ENCODE assay signal across 15 cellular contexts in the genomic region with DNA sequence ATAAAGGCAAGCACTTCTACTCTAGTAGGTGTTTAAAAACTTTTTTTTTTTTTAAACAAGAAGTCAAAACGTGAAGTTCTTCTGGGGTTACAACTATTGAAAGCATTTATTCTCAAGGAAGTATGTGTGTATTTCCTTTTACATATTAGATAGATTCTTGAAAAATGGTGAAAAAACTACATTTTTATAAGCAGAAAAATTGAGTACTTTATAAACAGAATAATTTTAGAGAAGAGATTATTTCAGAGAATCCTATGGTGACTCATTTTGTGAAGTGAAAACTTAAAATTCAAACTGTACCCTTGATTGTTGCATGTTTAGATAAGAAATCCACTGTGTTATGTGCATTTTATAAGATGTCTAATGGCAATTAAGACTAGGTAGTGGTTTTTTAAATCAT. TPM values are rescaled to one million over a fixed set of nuclear protein-coding genes. Genes with fewer than 3 reads are reported as not detected.
A peak's percentile ranks its signal among the peaks of the same experiment; 100 is the strongest.
DNase-seq lines count a peak whose midpoint lies in the region; ATAC-seq, FAIRE-seq and TF ChIP-seq lines count a peak whose summit lies in the region.
"Had no signal": no experiment of that assay in that cellular context is flagged by ENCODE, and none has a peak within 500 bp of the region (broad histone marks: within the 10 kb centered on the region; RNA-seq: fewer than 3 reads in every experiment).

No MANE protein-coding gene starts in this region.

- TF ChIP-seq POLR2A in HepG2 (IDR thresholded peaks at IDR 0.05; ENCODE audit: insufficient read depth in 1 of 2, low read depth in 2 of 2, low read length in 2 of 2) = no peak

- H3K4me1 Mint-ChIP-seq in nephron progenitor cell = no peaks in the 10 kb centered on the region
- H3K4me1 Mint-ChIP-seq in activated T-helper 17 cell treated with anti-CD3 and anti-CD28 coated beads, Interleukin-2, amount 50 U/mL, for 72 hours = peaks cover 21% of the 10 kb centered on the region

- H3K9me2 ChIP-seq in SK-N-SH = no peaks in the 10 kb centered on the region

- no peak for TF ChIP-seq CTCF in SK-N-SH (IDR thresholded peaks at IDR 0.05)
- TF ChIP-seq CTCF in VCaP (conservative IDR thresholded peaks at IDR 0.05) = no peak
- no peak for TF ChIP-seq CTCF in HepG2 (CRISPR knock-in tag; IDR thresholded peaks at IDR 0.05)
- no peak for TF ChIP-seq CTCF in nephron progenitor cell (IDR thresholded peaks at IDR 0.05)

- H3K27ac ChIP-seq in SK-N-SH (ENCODE audit: low read depth in 2 of 2, low read length in 1 of 2) (peak overlapping the region; percentile 72 to 92; a peak in 3 of 4 replicates), VCaP (peak overlapping the region; percentile 79), HepG2 (ENCODE audit: extremely low read length, insufficient read depth, low read length) (peak overlapping the region; percentile 78), thymus (ENCODE audit: low read depth) (no peak overlapping the region)
- H3K27ac ChIP-seq: 22Rv1 had no signal

- H3K4me1 ChIP-seq in SK-N-SH (ENCODE audit: control insufficient read depth in 1 of 2, insufficient read depth in 2 of 2, low read depth in 1 of 2, low read length in 1 of 2) = peaks cover 16 to 20% of the 10 kb centered on the region in 2 experiments; a peak in 3 of 4 replicates
- H3K4me1 ChIP-seq in HepG2 (ENCODE audit: insufficient read depth, low read length) = peaks cover 56% of the 10 kb centered on the region
- H3K4me1 ChIP-seq in thymus (ENCODE audit: control insufficient read depth, insufficient read depth, low read length) = peaks cover 19% of the 10 kb centered on the region

- H3K9ac ChIP-seq in SK-N-SH (peak overlapping the region; percentile 76; the same call in 1 of the 2 replicates), HepG2 (ENCODE audit: insufficient read depth, low read depth, low read length) (peak overlapping the region; percentile 94)

- CTCF ChIA-PET in SK-N-SH (lab: Yijun Ruan, JAX) = interaction anchor here (0.7 to 5.5 kb wide), 14 partner anchors 11 to 318 kb away, joined by 3 to 34 read pairs (median 4); no protein-coding TSS in a partner anchor
- CTCF ChIA-PET in HepG2 (lab: Yijun Ruan, JAX; ENCODE audit: low intra/inter-chr PET ratio, low total read pairs) = no interaction called here

- no peak for TF ChIP-seq RAD21 in SK-N-SH (IDR thresholded peaks at IDR 0.05; ENCODE audit: low read length)
- no peak for TF ChIP-seq RAD21 in HepG2 (CRISPR knock-in tag; IDR thresholded peaks at IDR 0.05)

- no peak for FAIRE-seq in HepG2 (lab: Jason Lieb, UNC)

- no peaks in the 10 kb centered on the region for H3K9me3 Mint-ChIP-seq in nephron progenitor cell
- no peaks in the 10 kb centered on the region for H3K9me3 Mint-ChIP-seq in activated T-helper 17 cell treated with anti-CD3 and anti-CD28 coated beads, Interleukin-2, amount 50 U/mL, for 72 hours
- H3K9me3 Mint-ChIP-seq: stimulated activated effector memory CD8-positive, alpha-beta T cell treated with anti-CD3 and anti-CD28 coated beads, Interleukin-12 subunit alpha, Interleukin-12 subunit beta, amount 100 ng/mL, for 72 hours had no signal

- no peak overlapping the region for H3K27ac Mint-ChIP-seq in nephron progenitor cell
- no peak overlapping the region for H3K27ac Mint-ChIP-seq in activated T-helper 17 cell treated with anti-CD3 and anti-CD28 coated beads, Interleukin-2, amount 50 U/mL, for 72 hours

- no TSS peak for BruUV-seq in HepG2 (replicated peaks; lab: Mats Ljungman, UMichigan)

- WGBS in SK-N-SH (ENCODE audit: low lambda C conversion rate) = 12% methylated on average over 1 of the region's 1 CpG
- 1% methylated on average over 1 of the region's 1 CpG for WGBS in HepG2 (ENCODE audit: low lambda C conversion rate)
- WGBS in thymus = 45% methylated on average over 1 of the region's 1 CpG

- ATAC-seq in SK-N-SH treated with all-trans-retinoic acid at 6 μM for 48 hours = no peak
- ATAC-seq in HepG2 = no peak
- ATAC-seq in activated T-helper 17 cell treated with anti-CD3 and anti-CD28 coated beads, Interleukin-2, amount 50 U/mL, for 72 hours (replicated peaks) = no peak
- ATAC-seq: activated CD8-positive, alpha-beta memory T cell treated with anti-CD3 and anti-CD28 coated beads, Interleukin-2, amount 10 ng/mL, durations not matched to agents 7 days and 5 days; left ventricle myocardium superior; stimulated activated effector memory CD8-positive, alpha-beta T cell treated with anti-CD3 and anti-CD28 coated beads, Interleukin-12 subunit alpha, Interleukin-12 subunit beta, amount 100 ng/mL, for 72 hours had no signal

- H3K79me2 ChIP-seq in SK-N-SH (ENCODE audit: insufficient read depth) (peaks cover 76% of the 10 kb centered on the region), HepG2 (ENCODE audit: insufficient read depth, low read length) (peaks cover 86% of the 10 kb centered on the region)

- TF ChIP-seq EP300 in SK-N-SH (IDR thresholded peaks at IDR 0.05; ENCODE audit: borderline replicate concordance in 1 of 2, low read depth in 1 of 2, low read length in 1 of 2) (no peak), HepG2 (IDR thresholded peaks at IDR 0.05; ENCODE audit: low read depth in 2 of 2, low read length in 2 of 2) (no peak), HepG2 (CRISPR knock-in tag; IDR thresholded peaks at IDR 0.05; ENCODE audit: borderline replicate concordance) (no peak)

- POLR2A ChIA-PET in SK-N-SH (lab: Yijun Ruan, JAX) = interaction anchor here (1.2 to 1.9 kb wide), 2 partner anchors 37 to 39 kb away, joined by 4 to 11 read pairs; no protein-coding TSS in a partner anchor
- POLR2A ChIA-PET in HepG2 (lab: Yijun Ruan, JAX) = interaction anchor here (0.8 to 3.4 kb wide), 15 partner anchors 9 to 80 kb away, joined by 3 to 18 read pairs (median 6); no protein-coding TSS in a partner anchor

- H3K36me3 ChIP-seq in SK-N-SH (replicated peaks in 1 of 2; ENCODE audit: control insufficient read depth in 1 of 2, insufficient read depth in 2 of 2, low read length in 1 of 2) (peaks cover 0 to 5% of the 10 kb centered on the region in 2 experiments), HepG2 (replicated peaks in 1 of 2; ENCODE audit: control insufficient read depth in 1 of 2, insufficient read depth in 2 of 2, low read length in 2 of 2) (peaks cover 3 to 36% of the 10 kb centered on the region in 2 experiments; a peak in 4 of 5 replicates), thymus (ENCODE audit: control insufficient read depth, insufficient read depth) (no peaks in the 10 kb centered on the region)
- H3K36me3 ChIP-seq: esophagus squamous epithelium had no signal

- peak overlapping the region; percentile 87 for H3K4me2 ChIP-seq in SK-N-SH
- H3K4me2 ChIP-seq in HepG2 (ENCODE audit: low read depth, low read length) = peak overlapping the region; percentile 95

- intact Hi-C loops in HepG2 (cut with micrococcal nuclease; ENCODE audit: unreplicated experiment) = loop anchor here (2.0 to 5.0 kb wide), 2 partner anchors 15 to 65 kb away; no protein-coding TSS in a partner anchor

- no peaks in the 10 kb centered on the region for H3K27me3 Mint-ChIP-seq in nephron progenitor cell (ENCODE audit: low read depth, poor library complexity)
- no peaks in the 10 kb centered on the region for H3K27me3 Mint-ChIP-seq in activated T-helper 17 cell treated with anti-CD3 and anti-CD28 coated beads, Interleukin-2, amount 50 U/mL, for 72 hours
- H3K27me3 Mint-ChIP-seq: activated CD8-positive, alpha-beta memory T cell treated with anti-CD3 and anti-CD28 coated beads, Interleukin-2, amount 10 ng/mL, durations not matched to agents 7 days and 5 days had no signal

- DNase-seq in SK-N-SH (no peak), HepG2 (ENCODE audit: low spot score) (no peak), nephron progenitor cell (no peak)
- no peak for DNase-seq in effector CD4-positive, alpha-beta T cell
- DNase-seq: activated CD8-positive, alpha-beta memory T cell treated with anti-CD3 and anti-CD28 coated beads, Interleukin-2, amount 10 ng/mL, durations not matched to agents 7 days and 5 days; amygdala; esophagus squamous epithelium; left ventricle myocardium superior; NCI-H526 had no signal

- H4K20me1 ChIP-seq in SK-N-SH (ENCODE audit: insufficient read depth) (peaks cover 35% of the 10 kb centered on the region), HepG2 (ENCODE audit: insufficient read depth, low read length) (peaks cover 42% of the 10 kb centered on the region)

- H3K4me3 ChIP-seq in SK-N-SH (ENCODE audit: low read depth in 2 of 2, low read length in 1 of 2) (peak overlapping the region; percentile 81 to 100; a peak in 3 of 4 replicates), HepG2 (replicated peaks in 1 of 3; ENCODE audit: insufficient read depth in 1 of 3, low read depth in 2 of 3, low read length in 3 of 3) (peak overlapping the region; percentile 95 to 98 (median 95)), thymus (ENCODE audit: low read length) (peak overlapping the region; percentile 15)

- H2AFZ ChIP-seq in SK-N-SH (ENCODE audit: low read depth) (no peak overlapping the region), HepG2 (ENCODE audit: low read length) (no peak overlapping the region)

- H3K27me3 ChIP-seq in SK-N-SH (ENCODE audit: insufficient read depth) = no peaks in the 10 kb centered on the region
- H3K27me3 ChIP-seq in HepG2 (ENCODE audit: control insufficient read depth in 1 of 2, insufficient read depth in 2 of 2, low read length in 2 of 2) = no peaks in the 10 kb centered on the region; a peak in 1 of 5 replicates
- no peaks in the 10 kb centered on the region for H3K27me3 ChIP-seq in thymus (ENCODE audit: control insufficient read depth, insufficient read depth)
- H3K27me3 ChIP-seq: esophagus squamous epithelium had no signal

- no peaks in the 10 kb centered on the region for H3F3A ChIP-seq in SK-N-SH (replicated peaks; ENCODE audit: insufficient read depth)

- in situ Hi-C loops in HepG2 (cut with HindIII; ENCODE audit: extremely low pct_ligation_motif_present, low pct_unique_long_range_greater_than_20kb) = loop anchor here (5.0 kb wide), 2 partner anchors 40 to 75 kb away; no protein-coding TSS in a partner anchor

- H3K4me3 Mint-ChIP-seq in nephron progenitor cell = no peak overlapping the region
- H3K4me3 Mint-ChIP-seq in activated T-helper 17 cell treated with anti-CD3 and anti-CD28 coated beads, Interleukin-2, amount 50 U/mL, for 72 hours = no peak overlapping the region
- H3K4me3 Mint-ChIP-seq: activated CD8-positive, alpha-beta memory T cell treated with anti-CD3 and anti-CD28 coated beads, Interleukin-2, amount 10 ng/mL, durations not matched to agents 7 days and 5 days; stimulated activated effector memory CD8-positive, alpha-beta T cell treated with anti-CD3 and anti-CD28 coated beads, Interleukin-12 subunit alpha, Interleukin-12 subunit beta, amount 100 ng/mL, for 72 hours had no signal

- H3K36me3 Mint-ChIP-seq in nephron progenitor cell (ENCODE audit: low read depth) = peaks cover 10% of the 10 kb centered on the region
- peaks cover 13% of the 10 kb centered on the region for H3K36me3 Mint-ChIP-seq in activated T-helper 17 cell treated with anti-CD3 and anti-CD28 coated beads, Interleukin-2, amount 50 U/mL, for 72 hours (ENCODE audit: low read depth)

- H3K9me3 ChIP-seq in SK-N-SH = no peaks in the 10 kb centered on the region
- no peaks in the 10 kb centered on the region for H3K9me3 ChIP-seq in HepG2 (ENCODE audit: low read length)
- no peaks in the 10 kb centered on the region for H3K9me3 ChIP-seq in thymus (ENCODE audit: control insufficient read depth)
- H3K9me3 ChIP-seq: esophagus squamous epithelium had no signal

RNA-seq across cellular contexts. Expression of a gene that starts 2.9 kb away (rescaled TPM):
- polyA plus RNA-seq in SK-N-SH (2012; rRNA removed) (35.0 and 45.8 TPM in 2 replicates), HepG2 (2011; rRNA removed) (355 and 476 TPM in 2 replicates), thymus (23.5 TPM)
- 45.2 and 45.3 TPM in 2 replicates for polyA plus RNA-seq in SK-N-SH (2012; cell fraction: cytosol; rRNA removed)
- 61.1 and 88.5 TPM in 2 replicates for polyA plus RNA-seq in SK-N-SH (2012; cell fraction: nucleus; rRNA removed)
- total RNA-seq in HepG2 (2016; rRNA removed; fragmentation: Illumina TruSeq; extraction: Trizol) = 243 and 362 TPM in 2 replicates
- total RNA-seq in HepG2 (2016; cell fraction: cytosol; rRNA removed; fragmentation: Illumina TruSeq; extraction: Trizol; ENCODE audit: low read depth) = 33.1 and 38.2 TPM in 2 replicates
- 236 and 353 TPM in 2 replicates for total RNA-seq in HepG2 (2016; cell fraction: insoluble cytoplasmic fraction; rRNA removed; fragmentation: Illumina TruSeq; extraction: Trizol)
- total RNA-seq in HepG2 (2016; cell fraction: membrane; rRNA removed; fragmentation: Illumina TruSeq; extraction: Trizol) = 84.2 and 89.8 TPM in 2 replicates
- total RNA-seq in HepG2 (2016; cell fraction: nucleus; rRNA removed; fragmentation: Illumina TruSeq; extraction: Trizol) = 261 and 283 TPM in 2 replicates
- 199 and 296 TPM in 2 replicates for polyA plus RNA-seq in HepG2 (2011; cell fraction: cytosol; rRNA removed)
- 364 and 369 TPM in 2 replicates for polyA plus RNA-seq in HepG2 (2011; cell fraction: nucleus; rRNA removed)
- 244 and 400 TPM in 2 replicates for polyA plus RNA-seq in HepG2 (2012)
- polyA plus RNA-seq in HepG2 (2016; cell fraction: cytosol; fragmentation: Illumina TruSeq; extraction: Trizol; ENCODE audit: low read depth) = 6.9 and 8.0 TPM in 2 replicates
- 247 and 266 TPM in 2 replicates for polyA plus RNA-seq in HepG2 (2016; cell fraction: insoluble cytoplasmic fraction; fragmentation: Illumina TruSeq; extraction: Trizol; ENCODE audit: low read depth)
- 32.1 and 33.7 TPM in 2 replicates for polyA plus RNA-seq in HepG2 (2016; cell fraction: membrane; fragmentation: Illumina TruSeq; extraction: Trizol; ENCODE audit: low read depth)
- 219 and 231 TPM in 2 replicates for polyA plus RNA-seq in HepG2 (2016; cell fraction: nucleus; fragmentation: Illumina TruSeq; extraction: Trizol; ENCODE audit: insufficient read depth, low read depth)
- polyA minus RNA-seq in HepG2 (2011; rRNA and poly(A)+ RNA removed; ENCODE audit: low replicate concordance) = 36.9 and 556 TPM in 2 replicates
- polyA minus RNA-seq in HepG2 (2011; cell fraction: cytosol; rRNA and poly(A)+ RNA removed) = 400 and 421 TPM in 2 replicates
- 1,279 and 1,350 TPM in 2 replicates for polyA minus RNA-seq in HepG2 (2011; cell fraction: nucleus; rRNA and poly(A)+ RNA removed)
- total RNA-seq in activated T-helper 17 cell treated with anti-CD3 and anti-CD28 coated beads, Interleukin-2, amount 50 U/mL, for 72 hours = 10 to 100 TPM; 69.9 to 93.7 TPM

Comparison
In these comparisons a context has a peak if more than half of its experiments do, and no peak if none do; other contexts are left out.
1. H3K4me3 ChIP-seq: peak in every context shown above with its lines; median percentile 95 in HepG2; 90 in SK-N-SH; 15 in thymus.